9 cellular contexts compared by ENCODE assay signal in the genomic region with DNA sequence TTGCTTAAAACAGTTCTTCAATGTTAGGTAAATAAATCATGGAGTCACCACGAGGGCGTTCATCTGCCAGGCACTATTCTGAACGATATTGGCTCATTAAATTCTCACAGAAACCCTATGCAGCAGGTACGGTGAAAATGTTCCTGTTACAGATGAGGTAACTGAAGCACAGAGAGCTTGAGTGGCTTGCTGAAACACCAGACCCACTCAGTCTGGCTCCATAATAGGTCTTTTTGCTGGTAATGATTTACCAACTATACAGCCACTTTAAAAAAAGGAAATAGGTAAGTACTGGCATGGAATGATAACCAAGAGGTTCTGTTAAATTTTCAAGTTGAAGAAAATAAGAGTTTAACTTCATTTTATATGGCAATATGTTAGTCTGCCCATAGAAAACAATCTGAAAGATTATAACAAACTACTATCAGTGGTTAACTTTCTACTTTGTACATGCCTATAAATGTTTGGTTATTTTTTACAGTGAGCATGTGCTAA. TPM values are rescaled to one million over a fixed set of nuclear protein-coding genes. Genes with fewer than 3 reads are reported as not detected.
A peak's percentile ranks its signal among the peaks of the same experiment; 100 is the strongest.
DNase-seq lines count a peak whose midpoint lies in the region; ATAC-seq lines count a peak whose summit lies in the region.
"Had no signal": no experiment of that assay in that cellular context is flagged by ENCODE, and none has a peak within 500 bp of the region (broad histone marks: within the 10 kb centered on the region; RNA-seq: fewer than 3 reads in every experiment).

No MANE protein-coding gene starts in this region.

- H3K56ac ChIP-seq in mesendoderm (ENCODE audit: low read length): no peak overlapping the region

- H3K9ac ChIP-seq in HUES64 (ENCODE audit: low read depth, low read length) (no peak overlapping the region; the same call in 1 of the 2 replicates), duodenal mucosa (ENCODE audit: low read depth in 1 of 2, low read length in 2 of 2) (peak overlapping the region; percentile 87 to 95), trophoblast cell (ENCODE audit: low read length) (no peak overlapping the region), mesendoderm (ENCODE audit: low read length) (no peak overlapping the region)

- H2BK120ac ChIP-seq in trophoblast cell (ENCODE audit: insufficient read depth, low read length, poor library complexity) (no peak overlapping the region), mesendoderm (ENCODE audit: low read depth, low read length) (no peak overlapping the region)

- no peak overlapping the region for H2BK15ac ChIP-seq in mesendoderm (replicated peaks; ENCODE audit: low read depth)

- H3K79me2 ChIP-seq in trophoblast cell (ENCODE audit: control insufficient read depth, insufficient read depth, low read length, poor library complexity): peaks cover 18% of the 10 kb centered on the region
- H3K79me2 ChIP-seq in mesendoderm (ENCODE audit: control insufficient read depth, insufficient read depth, low read length): peaks cover 31% of the 10 kb centered on the region

- H3K4me3 ChIP-seq in HUES64 (ENCODE audit: low read length) (peak overlapping the region; percentile 81), duodenal mucosa (ENCODE audit: low read depth in 1 of 2, low read length in 2 of 2) (peak overlapping the region; percentile 73 to 75), trophoblast cell (ENCODE audit: low read depth, low read length) (no peak overlapping the region), mesendoderm (ENCODE audit: low read length) (no peak overlapping the region)

- 87% methylated on average over 4 of the region's 4 CpGs for WGBS in HUES64
- no CpG with 5 or more reads among the region's 4 CpGs for WGBS in trophoblast cell (ENCODE audit: extremely low coverage, insufficient coverage, insufficient read length)
- WGBS in mesendoderm (ENCODE audit: extremely low coverage, insufficient coverage, low lambda C conversion rate): no CpG with 5 or more reads among the region's 4 CpGs

- no peak overlapping the region for H4K91ac ChIP-seq in trophoblast cell (ENCODE audit: low read depth, low read length)

- H3K14ac ChIP-seq in trophoblast cell (ENCODE audit: low read length): no peak overlapping the region

- no peak overlapping the region for H4K8ac ChIP-seq in trophoblast cell (ENCODE audit: low read depth, low read length)
- H4K8ac ChIP-seq in mesendoderm (ENCODE audit: low read depth, low read length): no peak overlapping the region

- DNase-seq in DMS53 (lab: John Stamatoyannopoulos, UW): peak; percentile 86
- no peak for DNase-seq in trophoblast cell
- no peak for DNase-seq in cortex of kidney (lab: John Stamatoyannopoulos, UW)
- no peak for DNase-seq in mesendoderm
- DNase-seq: T-helper 9 cell had no signal

- no peak overlapping the region for H3K18ac ChIP-seq in trophoblast cell (ENCODE audit: low read length)
- no peak overlapping the region for H3K18ac ChIP-seq in mesendoderm (ENCODE audit: low read length)

- H2BK5ac ChIP-seq in trophoblast cell (ENCODE audit: low read depth, low read length, poor library complexity) (peak overlapping the region; percentile 44), mesendoderm (ENCODE audit: low read length) (no peak overlapping the region)

- H3K4me2 ChIP-seq in trophoblast cell (ENCODE audit: low read length): no peak overlapping the region
- H3K4me2 ChIP-seq in mesendoderm (ENCODE audit: low read length): no peak overlapping the region

- H3K23ac ChIP-seq in trophoblast cell (ENCODE audit: low read length) (no peak overlapping the region), mesendoderm (ENCODE audit: low read length) (no peak overlapping the region)

- H3K4ac ChIP-seq in trophoblast cell (ENCODE audit: low read depth, low read length) (no peak overlapping the region), mesendoderm (ENCODE audit: low read depth, low read length) (no peak overlapping the region)

- H2AFZ ChIP-seq in trophoblast cell (ENCODE audit: insufficient read depth, low read length, poor library complexity): no peak overlapping the region

- H3K79me1 ChIP-seq in trophoblast cell (ENCODE audit: low read length) (peaks cover 14% of the 10 kb centered on the region), mesendoderm (ENCODE audit: low read length) (no peaks in the 10 kb centered on the region)

- H3K4me1 ChIP-seq in HUES64 (ENCODE audit: insufficient read depth, low read length) (peaks cover 19% of the 10 kb centered on the region), duodenal mucosa (ENCODE audit: control insufficient read depth in 1 of 2, insufficient read depth in 2 of 2, low read length in 2 of 2) (peaks cover 35 to 44% of the 10 kb centered on the region in 2 donors), trophoblast cell (ENCODE audit: control insufficient read depth in 1 of 2, insufficient read depth in 2 of 2, low read length in 2 of 2) (peaks cover 2 to 5% of the 10 kb centered on the region in 2 experiments), mesendoderm (ENCODE audit: control insufficient read depth, low read depth, low read length) (no peaks in the 10 kb centered on the region)

- no peak overlapping the region for H4K5ac ChIP-seq in mesendoderm (ENCODE audit: low read length)

- H3K9me3 ChIP-seq in HUES64 (ENCODE audit: insufficient read depth, low read depth, low read length): no peaks in the 10 kb centered on the region
- no peaks in the 10 kb centered on the region for H3K9me3 ChIP-seq in duodenal mucosa (ENCODE audit: control insufficient read depth in 1 of 2, low read length in 2 of 2)
- no peaks in the 10 kb centered on the region for H3K9me3 ChIP-seq in trophoblast cell (ENCODE audit: insufficient read depth, low read depth, low read length)

- no peak overlapping the region for H4K12ac ChIP-seq in trophoblast cell (ENCODE audit: low read depth, low read length)

- H3K27me3 ChIP-seq in HUES64 (ENCODE audit: insufficient read depth, low read length): no peaks in the 10 kb centered on the region
- H3K27me3 ChIP-seq in duodenal mucosa (ENCODE audit: control insufficient read depth in 1 of 2, insufficient read depth in 2 of 2, low read length in 2 of 2): no peaks in the 10 kb centered on the region
- H3K27me3 ChIP-seq in trophoblast cell (ENCODE audit: insufficient read depth, low read length): no peaks in the 10 kb centered on the region
- no peaks in the 10 kb centered on the region for H3K27me3 ChIP-seq in mesendoderm (ENCODE audit: insufficient read depth, low read length, poor library complexity)

- H2BK12ac ChIP-seq in trophoblast cell (ENCODE audit: low read length): no peak overlapping the region

- ATAC-seq in HG02588 (IDR thresholded peaks at IDR 0.05; ENCODE audit: unreplicated experiment): no peak
- ATAC-seq in HG02759 (IDR thresholded peaks at IDR 0.05; ENCODE audit: unreplicated experiment): no peak

- no peak overlapping the region for H3K27ac ChIP-seq in HUES64 (ENCODE audit: low read depth, low read length)
- peak overlapping the region; percentile 64 for H3K27ac ChIP-seq in duodenal mucosa (ENCODE audit: low read depth, low read length)
- peak overlapping the region; percentile 99 for H3K27ac ChIP-seq in trophoblast cell (ENCODE audit: low read depth, low read length)
- no peak overlapping the region for H3K27ac ChIP-seq in mesendoderm (ENCODE audit: low read depth, low read length)

- H2AK5ac ChIP-seq in trophoblast cell (ENCODE audit: low read length) (peak overlapping the region; percentile 83), mesendoderm (ENCODE audit: low read length) (no peak overlapping the region)

- no peaks in the 10 kb centered on the region for H3K36me3 ChIP-seq in HUES64 (ENCODE audit: insufficient read depth, low read length)
- no peaks in the 10 kb centered on the region for H3K36me3 ChIP-seq in duodenal mucosa (ENCODE audit: control insufficient read depth in 1 of 2, insufficient read depth in 2 of 2, low read length in 2 of 2)
- peaks cover 0 to 1% of the 10 kb centered on the region in 2 experiments for H3K36me3 ChIP-seq in trophoblast cell (ENCODE audit: control insufficient read depth in 1 of 2, insufficient read depth in 2 of 2, low read length in 2 of 2)
- H3K36me3 ChIP-seq in mesendoderm (ENCODE audit: control insufficient read depth, insufficient read depth, low read length): no peaks in the 10 kb centered on the region

RNA-seq across cellular contexts. Expression of gene TM9SF3, which starts 1.3 kb away (rescaled TPM):
- 62.4 TPM for polyA plus RNA-seq in HUES64 (2013, experiment 1 of 2)
- 68.2 TPM for polyA plus RNA-seq in HUES64 (2013, experiment 2 of 2)
- 90.7 and 96.7 TPM in 2 replicates for polyA plus RNA-seq in trophoblast cell (2013)
- 54.1 TPM for polyA plus RNA-seq in mesendoderm (2013, experiment 1 of 2)
- polyA plus RNA-seq in mesendoderm (2013, experiment 2 of 2): 50.4 TPM

Comparison
In these comparisons a context has a peak if more than half of its experiments do, and no peak if none do; other contexts are left out.
1. H3K27ac ChIP-seq: peak in duodenal mucosa (single experiment) and trophoblast cell (single experiment); none in HUES64 (single experiment) and mesendoderm (single experiment).
2. H3K4me3 ChIP-seq: peak in HUES64 (single experiment) and duodenal mucosa (2 of 2); none in trophoblast cell (single experiment) and mesendoderm (single experiment).
3. H3K9ac ChIP-seq: peak in duodenal mucosa (2 of 2); none in HUES64 (single experiment), trophoblast cell (single experiment) and mesendoderm (single experiment).